Comparison of ENCODE assay signal across 16 cellular contexts in the genomic region with DNA sequence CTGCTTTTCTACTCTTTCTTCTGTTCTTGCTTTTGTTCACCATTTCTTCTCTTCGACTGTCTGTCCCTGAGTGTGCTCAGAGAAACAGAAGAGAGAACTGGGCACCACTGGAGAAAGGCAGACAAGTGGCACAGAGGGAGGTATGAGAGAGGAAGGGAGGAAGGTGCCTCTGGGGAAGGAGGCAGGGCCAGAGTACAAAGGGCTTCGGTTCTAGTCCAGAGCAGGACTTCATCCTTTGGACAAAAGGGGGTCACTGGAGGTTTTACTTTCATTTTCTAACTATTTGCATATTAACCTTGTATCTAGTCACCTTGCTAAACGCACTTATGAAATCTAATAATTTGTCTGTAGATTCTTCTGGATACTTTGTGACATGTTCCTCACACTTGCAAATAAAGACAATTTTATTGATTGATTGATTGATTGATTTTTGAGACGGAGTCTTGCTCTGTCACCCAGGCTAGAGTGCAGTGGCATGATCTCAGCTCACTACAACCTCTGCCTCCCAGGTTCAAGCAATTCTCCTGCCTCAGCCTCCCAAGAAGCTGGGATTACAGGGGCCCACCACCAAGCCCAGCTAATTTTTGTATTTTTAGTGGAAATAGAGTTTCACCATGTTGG. TPM values are rescaled to one million over a fixed set of nuclear protein-coding genes. Genes with fewer than 3 reads are reported as not detected.
DNase-seq lines count a peak whose midpoint lies in the region; ATAC-seq lines count a peak whose summit lies in the region.
"Had no signal": no experiment of that assay in that cellular context is flagged by ENCODE, and none has a peak within 500 bp of the region (broad histone marks: within the 10 kb centered on the region; RNA-seq: fewer than 3 reads in every experiment).

No MANE protein-coding gene starts in this region.

- intact Hi-C loops in CD4-positive, alpha-beta memory T cell (cut with micrococcal nuclease) = no loop called here

- H3K27ac Mint-ChIP-seq in CD4-positive, alpha-beta memory T cell = peak overlapping the region in 5 of 7 donors; percentile 56 to 93 (median 88)
- H3K27ac Mint-ChIP-seq in T-helper 17 cell = peak overlapping the region; percentile 29
- peak overlapping the region in 7 of 10 donors; percentile 3 to 72 (median 49) for H3K27ac Mint-ChIP-seq in naive thymus-derived CD8-positive, alpha-beta T cell
- H3K27ac Mint-ChIP-seq: neural progenitor cell had no signal

- no peaks in the 10 kb centered on the region for H3K27me3 Mint-ChIP-seq in CD4-positive, alpha-beta memory T cell
- H3K27me3 Mint-ChIP-seq in T-helper 17 cell = no peaks in the 10 kb centered on the region
- H3K27me3 Mint-ChIP-seq in naive thymus-derived CD8-positive, alpha-beta T cell = peaks cover 0 to 7% (median 0%) of the 10 kb centered on the region in 5 donors

- ATAC-seq in T-helper 17 cell (no peak), GM19397 (IDR thresholded peaks at IDR 0.05; ENCODE audit: unreplicated experiment) (no peak)
- no peak for ATAC-seq in naive thymus-derived CD8-positive, alpha-beta T cell

- no peaks in the 10 kb centered on the region for H3K4me1 ChIP-seq in CD4-positive, alpha-beta memory T cell (ENCODE audit: insufficient read depth, low read length)
- H3K4me1 ChIP-seq: neural progenitor cell had no signal

- H3K4me3 Mint-ChIP-seq in CD4-positive, alpha-beta memory T cell = peak overlapping the region in 6 of 8 donors; percentile 34 to 62 (median 46)
- H3K4me3 Mint-ChIP-seq in T-helper 17 cell = no peak overlapping the region
- no peak overlapping the region for H3K4me3 Mint-ChIP-seq in naive thymus-derived CD8-positive, alpha-beta T cell
- H3K4me3 Mint-ChIP-seq: neural progenitor cell had no signal

- no peaks in the 10 kb centered on the region for H3K9me3 Mint-ChIP-seq in CD4-positive, alpha-beta memory T cell
- H3K9me3 Mint-ChIP-seq in naive thymus-derived CD8-positive, alpha-beta T cell = no peaks in the 10 kb centered on the region
- H3K9me3 Mint-ChIP-seq: neural progenitor cell had no signal

- no peak overlapping the region for H3K27ac ChIP-seq in CD4-positive, alpha-beta memory T cell (ENCODE audit: low read depth, low read length)
- H3K27ac ChIP-seq: neural progenitor cell, PC-9, SK-N-MC had no signal

- H3K4me3 ChIP-seq in CD4-positive, alpha-beta memory T cell (ENCODE audit: low read length in 2 of 2) = no peak overlapping the region
- H3K4me3 ChIP-seq: neural progenitor cell, PC-9, SK-N-MC had no signal

- CTCF ChIA-PET in CD4-positive, alpha-beta memory T cell (lab: Charles Lee; ENCODE audit: partially characterized antibody) = no interaction called here

- no peaks in the 10 kb centered on the region for H3K9me3 ChIP-seq in CD4-positive, alpha-beta memory T cell (ENCODE audit: control insufficient read depth in 1 of 2, low read length in 2 of 2)
- H3K9me3 ChIP-seq in T-helper 17 cell (ENCODE audit: control insufficient read depth, low read length, poor library complexity, severe bottlenecking) = no peaks in the 10 kb centered on the region

- no peaks in the 10 kb centered on the region for H3K36me3 ChIP-seq in CD4-positive, alpha-beta memory T cell (ENCODE audit: insufficient read depth, low read length)
- H3K36me3 ChIP-seq: neural progenitor cell had no signal

- H3K27me3 ChIP-seq in CD4-positive, alpha-beta memory T cell (ENCODE audit: insufficient read depth, low read length) = no peaks in the 10 kb centered on the region
- H3K27me3 ChIP-seq: neural progenitor cell had no signal

- POLR2A ChIA-PET in CD4-positive, alpha-beta memory T cell (lab: Charles Lee; ENCODE audit: partially characterized antibody) = no interaction called here
- POLR2A ChIA-PET in naive thymus-derived CD8-positive, alpha-beta T cell (lab: Charles Lee) = interaction anchor here (0.7 kb wide), 1 partner anchor 176 kb away, joined by 3 read pairs; no protein-coding TSS in a partner anchor

- no peak for DNase-seq in CD4-positive, alpha-beta memory T cell
- DNase-seq in HuH-7 (ENCODE audit: low spot score) (peak; percentile 65), T-helper 17 cell (no peak), DMS153 (lab: John Stamatoyannopoulos, UW) (no peak), NCI-H187 treated with DMSO at 0.1 percent for 48 hours (lab: John Stamatoyannopoulos, UW) (no peak)
- no peak for DNase-seq in naive thymus-derived CD8-positive, alpha-beta T cell
- DNase-seq: activated effector memory CD4-positive, alpha-beta T cell treated with anti-CD3 and anti-CD28 coated beads, Interleukin-2, amount 50 U/mL, for 16 hours; amygdala; hippocampal formation; Kasumi-1; NCI-H1436 treated with DMSO at 0.1 percent for 48 hours; NCI-H446; PC-9 had no signal

- no peaks in the 10 kb centered on the region for H3K36me3 Mint-ChIP-seq in CD4-positive, alpha-beta memory T cell
- no peaks in the 10 kb centered on the region for H3K36me3 Mint-ChIP-seq in T-helper 17 cell (ENCODE audit: low read depth)
- H3K36me3 Mint-ChIP-seq in naive thymus-derived CD8-positive, alpha-beta T cell = no peaks in the 10 kb centered on the region
- H3K36me3 Mint-ChIP-seq: neural progenitor cell had no signal

- H3K4me1 Mint-ChIP-seq in CD4-positive, alpha-beta memory T cell = peaks cover 2 to 7% (median 4%) of the 10 kb centered on the region in 4 donors
- peaks cover 5% of the 10 kb centered on the region for H3K4me1 Mint-ChIP-seq in T-helper 17 cell
- peaks cover 0 to 6% (median 4%) of the 10 kb centered on the region in 4 donors for H3K4me1 Mint-ChIP-seq in naive thymus-derived CD8-positive, alpha-beta T cell

RNA-seq across cellular contexts. Expression of gene ITGB4, which starts 13.5 kb away (rescaled TPM):
- total RNA-seq in CD4-positive, alpha-beta memory T cell = 1 to 10 TPM in 1 of 2 experiments, under 1 TPM in 1; 0.67 to 1.2 TPM
- under 1 TPM; 0.25 to 0.91 TPM for polyA plus RNA-seq in CD4-positive, alpha-beta memory T cell
- under 1 TPM in 1 of 2 donors, not detected in 1; 0.72 TPM for total RNA-seq in T-helper 17 cell
- 1 to 10 TPM; 1.5 to 2.4 TPM for total RNA-seq in naive thymus-derived CD8-positive, alpha-beta T cell
- 1 to 10 TPM in 2 of 3 donors, under 1 TPM in 1; 0.35 to 1.9 (median 1.4) TPM for polyA plus RNA-seq in naive thymus-derived CD8-positive, alpha-beta T cell

RNA-seq across cellular contexts. Expression of gene GALK1, which starts 30.2 kb away (rescaled TPM):
- 10 to 100 TPM; 25.7 to 25.9 TPM for total RNA-seq in CD4-positive, alpha-beta memory T cell
- polyA plus RNA-seq in CD4-positive, alpha-beta memory T cell = 10 to 100 TPM; 17.5 to 18.1 TPM
- total RNA-seq in T-helper 17 cell = 1 to 10 TPM; 9.6 to 9.7 TPM
- 10 to 100 TPM; 14.8 to 18.0 TPM for total RNA-seq in naive thymus-derived CD8-positive, alpha-beta T cell
- 10 to 100 TPM in 2 of 3 donors, 1 to 10 TPM in 1; 9.5 to 14.4 (median 13.9) TPM for polyA plus RNA-seq in naive thymus-derived CD8-positive, alpha-beta T cell

RNA-seq across cellular contexts. Expression of gene UNK, which starts 49.8 kb away (rescaled TPM):
- total RNA-seq in CD4-positive, alpha-beta memory T cell = 10 to 100 TPM; 45.8 to 48.1 TPM
- 10 to 100 TPM; 22.2 to 22.9 TPM for polyA plus RNA-seq in CD4-positive, alpha-beta memory T cell
- total RNA-seq in T-helper 17 cell = 10 to 100 TPM; 30.3 to 33.4 TPM
- 10 to 100 TPM; 55.6 to 57.7 TPM for total RNA-seq in naive thymus-derived CD8-positive, alpha-beta T cell
- 10 to 100 TPM; 24.4 to 26.9 (median 26.2) TPM for polyA plus RNA-seq in naive thymus-derived CD8-positive, alpha-beta T cell

Comparison
In these comparisons a context has a peak if more than half of its experiments do, and no peak if none do; other contexts are left out.
1. H3K27ac Mint-ChIP-seq: peak in every context shown above with its lines; median percentile 88 in CD4-positive, alpha-beta memory T cell; 49 in naive thymus-derived CD8-positive, alpha-beta T cell; 29 in T-helper 17 cell.
2. H3K4me3 Mint-ChIP-seq: peak in CD4-positive, alpha-beta memory T cell (6 of 8); none in T-helper 17 cell (single experiment) and naive thymus-derived CD8-positive, alpha-beta T cell (0 of 10).